11 cellular contexts compared by ENCODE assay signal in the genomic region with DNA sequence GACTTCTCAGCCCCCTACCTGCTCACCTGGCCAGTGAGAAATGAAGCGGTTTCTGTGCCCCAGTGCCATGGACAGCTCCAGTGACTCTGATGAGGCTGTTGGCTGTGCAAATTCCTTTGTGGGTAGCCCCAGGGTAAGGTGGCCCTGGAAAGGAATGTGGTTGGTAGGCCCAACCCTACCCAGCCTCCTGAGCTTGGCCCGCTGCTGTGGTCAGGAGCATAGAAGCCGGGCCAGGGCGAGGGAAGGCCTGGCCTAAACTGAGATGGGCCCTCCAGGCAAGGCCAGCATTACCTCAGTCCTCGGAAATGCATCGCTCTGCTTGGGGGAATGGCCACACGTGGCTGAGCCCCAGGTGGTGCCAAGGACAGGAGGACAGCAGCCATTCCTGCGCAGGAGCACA. TPM values are rescaled to one million over a fixed set of nuclear protein-coding genes. Genes with fewer than 3 reads are reported as not detected.
DNase-seq lines count a peak whose midpoint lies in the region; ATAC-seq and TF ChIP-seq lines count a peak whose summit lies in the region.
"Had no signal": no experiment of that assay in that cellular context is flagged by ENCODE, and none has a peak within 500 bp of the region (broad histone marks: within the 10 kb centered on the region; RNA-seq: fewer than 3 reads in every experiment).

No MANE protein-coding gene starts in this region.

- no peak overlapping the region for H3K4me3 Mint-ChIP-seq in central memory CD8-positive, alpha-beta T cell
- H3K4me3 Mint-ChIP-seq in activated naive CD8-positive, alpha-beta T cell treated with anti-CD3 and anti-CD28 coated beads for 36 hours: no peak overlapping the region

- WGBS in heart left ventricle, 4 donors: 81 to 86% (median 84%) methylated on average over 7 to 8 of the region's 8 CpGs

- peaks cover 4% of the 10 kb centered on the region for H3K36me3 Mint-ChIP-seq in central memory CD8-positive, alpha-beta T cell (ENCODE audit: insufficient read depth)
- no peaks in the 10 kb centered on the region for H3K36me3 Mint-ChIP-seq in activated naive CD8-positive, alpha-beta T cell treated with anti-CD3 and anti-CD28 coated beads for 36 hours
- H3K36me3 Mint-ChIP-seq: T-cell had no signal

- H3K4me1 Mint-ChIP-seq in central memory CD8-positive, alpha-beta T cell: peaks cover 23% of the 10 kb centered on the region
- H3K4me1 Mint-ChIP-seq in activated naive CD8-positive, alpha-beta T cell treated with anti-CD3 and anti-CD28 coated beads for 36 hours: peaks cover 20% of the 10 kb centered on the region

- intact Hi-C loops in heart left ventricle (cut with DNase I) (no loop called here), cardiac septum (cut with DNase I) (loop anchor here (5.0 kb wide), 1 partner anchor 35 kb away; no protein-coding TSS in a partner anchor), uterus (cut with DNase I; ENCODE audit: low total_unique reads) (no loop called here)

- H3K4me1 ChIP-seq in heart left ventricle (peaks cover 10 to 85% (median 75%) of the 10 kb centered on the region in 12 donors), uterus (peaks cover 0 to 28% of the 10 kb centered on the region in 2 donors)

- no peak for TF ChIP-seq CTCF in heart left ventricle (IDR thresholded peaks at IDR 0.05)
- no peak for TF ChIP-seq CTCF in uterus (IDR thresholded peaks at IDR 0.05)

- H3K27ac Mint-ChIP-seq in central memory CD8-positive, alpha-beta T cell (ENCODE audit: low read depth): peak overlapping the region; percentile 90
- H3K27ac Mint-ChIP-seq in activated naive CD8-positive, alpha-beta T cell treated with anti-CD3 and anti-CD28 coated beads for 36 hours: no peak overlapping the region

- DNase-seq in heart left ventricle (no peak), cardiac septum (ENCODE audit: low spot score) (no peak), mucosa of gallbladder (ENCODE audit: low spot score) (peak; percentile 51), uterus (no peak), CD1c-positive myeloid dendritic cell (ENCODE audit: extremely low spot score) (no peak), pons (ENCODE audit: low spot score) (no peak)
- no peak for DNase-seq in central memory CD8-positive, alpha-beta T cell (ENCODE audit: low spot score in 2 of 2)
- no peak for DNase-seq in activated naive CD8-positive, alpha-beta T cell treated with anti-CD3 and anti-CD28 coated beads for 36 hours
- DNase-seq: central memory CD4-positive, alpha-beta T cell; occipital lobe had no signal

- H3K36me3 ChIP-seq in heart left ventricle: no peaks in the 10 kb centered on the region
- no peaks in the 10 kb centered on the region for H3K36me3 ChIP-seq in uterus

- no peak overlapping the region for H3K4me3 ChIP-seq in heart left ventricle
- no peak overlapping the region for H3K4me3 ChIP-seq in uterus

- ATAC-seq in heart left ventricle: no peak
- no peak for ATAC-seq in central memory CD8-positive, alpha-beta T cell (replicated peaks; ENCODE audit: extremely low read depth, poor library complexity, severe bottlenecking)
- ATAC-seq: T-cell had no signal

- no peaks in the 10 kb centered on the region for H3K27me3 Mint-ChIP-seq in central memory CD8-positive, alpha-beta T cell
- no peaks in the 10 kb centered on the region for H3K27me3 Mint-ChIP-seq in activated naive CD8-positive, alpha-beta T cell treated with anti-CD3 and anti-CD28 coated beads for 36 hours
- H3K27me3 Mint-ChIP-seq: T-cell had no signal

- H3K27me3 ChIP-seq in heart left ventricle: no peaks in the 10 kb centered on the region
- no peaks in the 10 kb centered on the region for H3K27me3 ChIP-seq in uterus

- H3K27ac ChIP-seq in heart left ventricle: peak overlapping the region in 10 of 12 donors; percentile 64 to 87 (median 77)
- H3K27ac ChIP-seq in uterus: peak overlapping the region; percentile 81 to 89

- TF ChIP-seq POLR2A in heart left ventricle (IDR thresholded peaks at IDR 0.05) (no peak), uterus (IDR thresholded peaks at IDR 0.05) (no peak)

- no peaks in the 10 kb centered on the region for H3K9me3 Mint-ChIP-seq in central memory CD8-positive, alpha-beta T cell
- no peaks in the 10 kb centered on the region for H3K9me3 Mint-ChIP-seq in activated naive CD8-positive, alpha-beta T cell treated with anti-CD3 and anti-CD28 coated beads for 36 hours
- H3K9me3 Mint-ChIP-seq: T-cell had no signal

- H3K9me3 ChIP-seq in heart left ventricle (no peaks in the 10 kb centered on the region), uterus (no peaks in the 10 kb centered on the region)

RNA-seq across cellular contexts. Expression of a gene that starts 16.9 kb away (rescaled TPM):
- total RNA-seq in heart left ventricle (1 to 10 TPM; 2.4 to 5.6 (median 3.8) TPM), cardiac septum (3.3 TPM), mucosa of gallbladder (10.6 TPM), uterus (1 to 10 TPM in 2 of 4 donors, under 1 TPM in 2; 0.29 to 5.4 (median 1.9) TPM)
- 1 to 10 TPM; 2.2 to 3.3 TPM for polyA plus RNA-seq in heart left ventricle
- under 1 TPM; 0.12 to 0.22 TPM for total RNA-seq in activated naive CD8-positive, alpha-beta T cell treated with anti-CD3 and anti-CD28 coated beads for 36 hours

RNA-seq across cellular contexts. Expression of a gene that starts 55.3 kb away (rescaled TPM):
- total RNA-seq in heart left ventricle (10 to 100 TPM in 1 of 9 donors, under 1 TPM in 6, not detected in 2; 0.20 to 41.2 (median 0.32) TPM), cardiac septum (0.27 TPM), mucosa of gallbladder (320 TPM), uterus (100 to 1,000 TPM in 1 of 4 donors, 10 to 100 TPM in 2, 1 to 10 TPM in 1; 6.4 to 106 (median 12.7) TPM)
- under 1 TPM; 0.11 to 0.18 TPM for polyA plus RNA-seq in heart left ventricle
- under 1 TPM; 0.68 to 0.70 TPM for total RNA-seq in activated naive CD8-positive, alpha-beta T cell treated with anti-CD3 and anti-CD28 coated beads for 36 hours
